ENCODE assay signal across 8 cellular contexts in the genomic region with DNA sequence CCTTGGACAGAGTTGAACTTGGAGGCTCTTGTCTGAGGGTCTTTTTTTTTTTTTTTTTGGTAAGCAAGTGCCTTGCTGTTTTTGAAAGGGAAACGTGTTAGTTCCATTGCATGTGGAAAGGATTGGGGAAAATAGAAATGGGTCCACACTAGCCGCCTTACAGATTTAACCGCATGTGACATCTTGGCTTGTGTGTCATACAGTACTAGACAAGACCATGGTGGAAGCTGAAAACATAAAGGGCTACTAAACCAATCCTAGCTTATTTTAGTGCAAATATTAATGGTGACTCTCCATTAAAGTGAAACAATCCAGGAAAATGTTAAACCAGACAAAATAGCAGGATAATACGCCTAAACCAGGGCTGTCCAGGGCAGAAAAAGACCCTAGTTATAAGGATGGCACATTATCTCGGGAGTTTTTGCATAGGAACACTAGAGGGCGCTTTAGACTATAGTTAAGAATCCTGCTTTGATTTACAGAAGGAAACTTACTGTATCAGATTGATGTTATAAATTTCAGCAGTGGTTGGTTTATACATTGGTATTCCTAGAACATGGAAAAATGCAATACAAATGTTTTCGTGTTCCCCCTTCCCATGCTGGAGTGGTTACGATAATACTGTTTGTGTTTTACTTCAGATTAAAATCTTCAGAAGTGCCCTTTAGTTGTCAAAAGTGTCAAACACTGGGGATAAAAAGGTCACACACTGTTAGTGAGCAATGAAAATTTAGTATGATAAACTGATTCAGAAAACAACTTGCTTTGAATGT. TPM values are rescaled to one million over a fixed set of nuclear protein-coding genes. Genes with fewer than 3 reads are reported as not detected.
DNase-seq lines count a peak whose midpoint lies in the region; ATAC-seq and TF ChIP-seq lines count a peak whose summit lies in the region.

No MANE protein-coding gene starts in this region.

- no peaks in the 10 kb centered on the region for H3K79me2 ChIP-seq in smooth muscle cell (ENCODE audit: low read depth)

- peak overlapping the region; percentile 28 for H3K9ac ChIP-seq in adipocyte (ENCODE audit: low read length)
- no peak overlapping the region for H3K9ac ChIP-seq in smooth muscle cell (ENCODE audit: low read depth)

- H3K36me3 ChIP-seq in adipocyte (ENCODE audit: control insufficient read depth, insufficient read depth, low read length, severe bottlenecking): no peaks in the 10 kb centered on the region
- H3K36me3 ChIP-seq in left ventricle myocardium inferior: no peaks in the 10 kb centered on the region
- H3K36me3 ChIP-seq in smooth muscle cell (ENCODE audit: low read depth): no peaks in the 10 kb centered on the region

- H2AFZ ChIP-seq in smooth muscle cell (ENCODE audit: low read depth): no peak overlapping the region

- H3K27ac ChIP-seq in left ventricle myocardium inferior (replicated peaks) (no peak overlapping the region), smooth muscle cell (ENCODE audit: low read depth) (no peak overlapping the region)

- TF ChIP-seq CTCF in GM10266 (IDR thresholded peaks at IDR 0.05; ENCODE audit: control insufficient read depth, insufficient read depth, low read depth, missing control alignments): peak; percentile 67
- peak; percentile 83 for TF ChIP-seq CTCF in left ventricle myocardium inferior (IDR thresholded peaks at IDR 0.05; ENCODE audit: borderline replicate concordance)
- peak; percentile 88 for TF ChIP-seq CTCF in smooth muscle cell (IDR thresholded peaks at IDR 0.05; ENCODE audit: borderline replicate concordance, insufficient read depth, poor library complexity, severe bottlenecking)

- DNase-seq in A172 (ENCODE audit: low spot score) (peak; percentile 48), GM10266 (ENCODE audit: extremely low spot score) (peak; percentile 53), NCI-H2227 (lab: John Stamatoyannopoulos, UW; ENCODE audit: unreplicated experiment) (peak; percentile 76), adipocyte (ENCODE audit: low read depth) (peak; percentile 90), left ventricle myocardium inferior (no peak), smooth muscle cell (lab: John Stamatoyannopoulos, UW; ENCODE audit: unreplicated experiment) (no peak), 8988T (no peak)

- H3K27me3 ChIP-seq in adipocyte (replicated peaks; ENCODE audit: control insufficient read depth, insufficient read depth, low read length) (no peaks in the 10 kb centered on the region), left ventricle myocardium inferior (ENCODE audit: low read depth) (no peaks in the 10 kb centered on the region), smooth muscle cell (ENCODE audit: low read depth) (no peaks in the 10 kb centered on the region)

- H3K4me3 ChIP-seq in adipocyte (ENCODE audit: low read length): no peak overlapping the region
- H3K4me3 ChIP-seq in left ventricle myocardium inferior: no peak overlapping the region
- no peak overlapping the region for H3K4me3 ChIP-seq in smooth muscle cell

- peak; percentile 67 for ATAC-seq in HG02981 (IDR thresholded peaks at IDR 0.05; ENCODE audit: unreplicated experiment)

- H4K20me1 ChIP-seq in smooth muscle cell (ENCODE audit: low read depth): no peaks in the 10 kb centered on the region

- intact Hi-C loops in left ventricle myocardium inferior (cut with micrococcal nuclease): loop anchor here (2.0 kb wide), 1 partner anchor 181 kb away; no protein-coding TSS in a partner anchor

- H3K4me1 ChIP-seq in adipocyte (ENCODE audit: control insufficient read depth, insufficient read depth, low read length) (no peaks in the 10 kb centered on the region), left ventricle myocardium inferior (peaks cover 8% of the 10 kb centered on the region), smooth muscle cell (ENCODE audit: low read depth) (no peaks in the 10 kb centered on the region)

- H3K4me2 ChIP-seq in smooth muscle cell: no peak overlapping the region

- H3K9me3 ChIP-seq in adipocyte (ENCODE audit: control insufficient read depth, low read length) (no peaks in the 10 kb centered on the region), left ventricle myocardium inferior (replicated peaks) (no peaks in the 10 kb centered on the region), smooth muscle cell (replicated peaks; ENCODE audit: low read depth) (no peaks in the 10 kb centered on the region)

- 36% methylated on average over 8 of the region's 8 CpGs for WGBS in smooth muscle cell (ENCODE audit: low lambda C conversion rate)

- no peaks in the 10 kb centered on the region for H3F3A ChIP-seq in smooth muscle cell (ENCODE audit: low read depth)

RNA-seq across cellular contexts. Expression of a gene that starts 59.8 kb away (rescaled TPM):
- total RNA-seq in A172 (2014; rRNA removed; shearing (Covaris generic)): 193 and 213 TPM in 2 replicates
- 54.0 TPM for total RNA-seq in left ventricle myocardium inferior
- 50.7 and 56.5 TPM in 2 replicates for total RNA-seq in smooth muscle cell
- polyA plus RNA-seq in smooth muscle cell: 33.5 and 33.7 TPM in 2 replicates

Comparison
In these comparisons a context has a peak if more than half of its experiments do, and no peak if none do; other contexts are left out.
1. DNase-seq: peak in A172 (single experiment), GM10266 (single experiment), NCI-H2227 (single experiment) and adipocyte (single experiment); none in left ventricle myocardium inferior (single experiment), smooth muscle cell (single experiment) and 8988T (single experiment).
2. Peak in every context shown above with its lines, with median percentiles within 50 percentile points of each other: CTCF ChIP-seq.